Comparison of ENCODE assay signal across 20 cellular contexts in genomic region chrX:41862562-41863184, GRCh38.
DNase-seq lines count a peak whose midpoint lies in the region; ATAC-seq, FAIRE-seq and TF ChIP-seq lines count a peak whose summit lies in the region.
"Had no signal": no experiment of that assay in that cellular context is flagged by ENCODE, and none has a peak within 500 bp of the region (broad histone marks: within the 10 kb centered on the region; RNA-seq: fewer than 3 reads in every experiment).

No MANE protein-coding gene starts in this region.

- TF ChIP-seq POLR2A in erythroblast (IDR thresholded peaks at IDR 0.05; ENCODE audit: low read length) = no peak

- H3K9me3 Mint-ChIP-seq in T-helper 1 cell treated with Interleukin-12 subunit alpha and Interleukin-12 subunit beta and Interleukin-4 antibody, amounts not matched to agents 30 μg/mL and 1 μg/mL, for 36 hours = no peaks in the 10 kb centered on the region
- H3K9me3 Mint-ChIP-seq in activated naive CD8-positive, alpha-beta T cell treated with anti-CD3 and anti-CD28 coated beads, Interleukin-2, amount 50 U/mL, for 24 hours = no peaks in the 10 kb centered on the region
- no peaks in the 10 kb centered on the region for H3K9me3 Mint-ChIP-seq in natural killer cell
- H3K9me3 Mint-ChIP-seq: activated naive CD4-positive, alpha-beta T cell treated with anti-CD3 and anti-CD28 coated beads for 36 hours had no signal

- peaks cover 3% of the 10 kb centered on the region for H3K36me3 Mint-ChIP-seq in T-helper 1 cell treated with Interleukin-12 subunit alpha and Interleukin-12 subunit beta and Interleukin-4 antibody, amounts not matched to agents 30 μg/mL and 1 μg/mL, for 36 hours (ENCODE audit: low read depth)
- no peaks in the 10 kb centered on the region for H3K36me3 Mint-ChIP-seq in activated naive CD8-positive, alpha-beta T cell treated with anti-CD3 and anti-CD28 coated beads, Interleukin-2, amount 50 U/mL, for 24 hours (ENCODE audit: low read depth)
- H3K36me3 Mint-ChIP-seq in natural killer cell = no peaks in the 10 kb centered on the region

- peak overlapping the region; percentile 74 for H3K27ac Mint-ChIP-seq in T-helper 1 cell treated with Interleukin-12 subunit alpha and Interleukin-12 subunit beta and Interleukin-4 antibody, amounts not matched to agents 30 μg/mL and 1 μg/mL, for 36 hours
- H3K27ac Mint-ChIP-seq in activated naive CD8-positive, alpha-beta T cell treated with anti-CD3 and anti-CD28 coated beads, Interleukin-2, amount 50 U/mL, for 24 hours = peak overlapping the region; percentile 34
- peak overlapping the region; percentile 29 to 75 for H3K27ac Mint-ChIP-seq in natural killer cell
- H3K27ac Mint-ChIP-seq: endodermal cell had no signal

- intact Hi-C loops in natural killer cell (cut with micrococcal nuclease) = no loop called here

- peak; percentile 33 for FAIRE-seq in GM19239 (lab: Jason Lieb, UNC)
- FAIRE-seq: GM12892 had no signal

- TF ChIP-seq CTCF in natural killer cell (IDR thresholded peaks at IDR 0.05) = no peak

- no peaks in the 10 kb centered on the region for H3K27me3 Mint-ChIP-seq in T-helper 1 cell treated with Interleukin-12 subunit alpha and Interleukin-12 subunit beta and Interleukin-4 antibody, amounts not matched to agents 30 μg/mL and 1 μg/mL, for 36 hours (ENCODE audit: low read depth)
- no peaks in the 10 kb centered on the region for H3K27me3 Mint-ChIP-seq in activated naive CD8-positive, alpha-beta T cell treated with anti-CD3 and anti-CD28 coated beads, Interleukin-2, amount 50 U/mL, for 24 hours
- H3K27me3 Mint-ChIP-seq in natural killer cell (ENCODE audit: low read depth in 2 of 2) = no peaks in the 10 kb centered on the region

- no peak for ATAC-seq in activated naive CD8-positive, alpha-beta T cell treated with anti-CD3 and anti-CD28 coated beads, Interleukin-2, amount 50 U/mL, for 24 hours
- ATAC-seq in natural killer cell (peak; percentile 44 to 78 (median 63)), HG02798 (IDR thresholded peaks at IDR 0.05; ENCODE audit: poor library complexity, unreplicated experiment) (no peak)
- ATAC-seq: activated CD4-positive, CD25-positive, alpha-beta regulatory T cell treated with anti-CD3 and anti-CD28 coated beads, Interleukin-2, amount 50 U/mL, for 24 hours; body of pancreas; Panc1 had no signal

- peaks cover 18% of the 10 kb centered on the region for H3K4me1 Mint-ChIP-seq in T-helper 1 cell treated with Interleukin-12 subunit alpha and Interleukin-12 subunit beta and Interleukin-4 antibody, amounts not matched to agents 30 μg/mL and 1 μg/mL, for 36 hours (ENCODE audit: low read depth)
- peaks cover 37% of the 10 kb centered on the region for H3K4me1 Mint-ChIP-seq in activated naive CD8-positive, alpha-beta T cell treated with anti-CD3 and anti-CD28 coated beads, Interleukin-2, amount 50 U/mL, for 24 hours
- peaks cover 22 to 25% of the 10 kb centered on the region in 2 donors for H3K4me1 Mint-ChIP-seq in natural killer cell

- no peak overlapping the region for H3K4me3 Mint-ChIP-seq in T-helper 1 cell treated with Interleukin-12 subunit alpha and Interleukin-12 subunit beta and Interleukin-4 antibody, amounts not matched to agents 30 μg/mL and 1 μg/mL, for 36 hours
- no peak overlapping the region for H3K4me3 Mint-ChIP-seq in activated naive CD8-positive, alpha-beta T cell treated with anti-CD3 and anti-CD28 coated beads, Interleukin-2, amount 50 U/mL, for 24 hours
- H3K4me3 Mint-ChIP-seq in natural killer cell = peak overlapping the region; percentile 26
- H3K4me3 Mint-ChIP-seq: activated naive CD4-positive, alpha-beta T cell treated with anti-CD3 and anti-CD28 coated beads for 36 hours; endodermal cell had no signal

- in situ Hi-C loops in ACHN (cut with HindIII; ENCODE audit: low pct_ligation_motif_present, low pct_unique_long_range_greater_than_20kb, low sequenced_read_pairs) = no loop called here

- DNase-seq in T-helper 1 cell = no peak
- no peak for DNase-seq in GM19239 (ENCODE audit: insufficient read length, low spot score)
- no peak for DNase-seq in activated naive CD8-positive, alpha-beta T cell treated with anti-CD3 and anti-CD28 coated beads, Interleukin-2, amount 50 U/mL, for 24 hours
- no peak for DNase-seq in natural killer cell
- DNase-seq in ACHN = no peak
- no peak for DNase-seq in erythroblast (lab: John Stamatoyannopoulos, UW)
- DNase-seq: activated naive CD4-positive, alpha-beta T cell treated with anti-CD3 and anti-CD28 coated beads for 36 hours; body of pancreas; DMS53; endodermal cell; lower lobe of right lung; NCI-H187; NCI-H2227 treated with DMSO at 0.1 percent for 48 hours; stimulated activated CD4-positive, alpha-beta T cell treated with anti-CD3 and anti-CD28 coated beads, Interleukin-2, amount 100 ng/mL, for 48 hours; upper lobe of left lung had no signal

Comparison
In these comparisons a context has a peak if more than half of its experiments do, and no peak if none do; other contexts are left out.
1. ATAC-seq: peak in natural killer cell (3 of 3); none in activated naive CD8-positive, alpha-beta T cell treated with anti-CD3 and anti-CD28 coated beads, Interleukin-2, amount 50 U/mL, for 24 hours (single experiment) and HG02798 (single experiment).
2. Peak in every context shown above with its lines, with median percentiles within 50 percentile points of each other: H3K27ac Mint-ChIP-seq.